Comparison of ENCODE assay signal across 10 cellular contexts in the genomic region with DNA sequence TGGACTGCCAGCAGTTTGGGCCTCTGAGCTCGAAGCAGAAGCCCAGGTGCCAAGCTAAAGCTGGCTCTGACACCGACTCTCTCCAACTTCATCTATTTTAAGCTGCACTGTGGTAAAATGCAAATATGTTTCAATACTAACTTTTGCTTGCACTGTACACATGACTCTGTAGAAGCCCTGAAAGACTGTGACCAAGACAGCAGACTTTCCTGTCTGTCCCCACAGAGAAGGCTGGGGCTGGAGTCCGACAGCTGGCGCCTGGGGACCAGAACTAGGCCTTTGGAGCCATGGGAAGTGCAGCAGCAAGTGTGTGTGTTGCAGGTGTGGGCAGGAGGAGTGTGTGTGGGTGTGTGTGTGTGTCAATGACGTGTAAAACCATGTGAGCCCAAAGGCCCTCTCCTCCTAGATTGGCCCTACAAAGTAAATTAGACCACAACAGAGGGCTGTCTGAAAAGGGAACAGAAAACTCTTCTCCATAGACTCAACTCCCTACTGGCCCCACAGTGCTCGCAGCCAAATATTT. TPM values are rescaled to one million over a fixed set of nuclear protein-coding genes. Genes with fewer than 3 reads are reported as not detected.
DNase-seq lines count a peak whose midpoint lies in the region; ATAC-seq and TF ChIP-seq lines count a peak whose summit lies in the region.
"Had no signal": no experiment of that assay in that cellular context is flagged by ENCODE, and none has a peak within 500 bp of the region (broad histone marks: within the 10 kb centered on the region; RNA-seq: fewer than 3 reads in every experiment).

No MANE protein-coding gene starts in this region.

- TF ChIP-seq CTCF in thyroid gland (IDR thresholded peaks at IDR 0.05) = no peak

- H3K4me1 Mint-ChIP-seq in activated naive CD8-positive, alpha-beta T cell treated with anti-CD3 and anti-CD28 coated beads, Interleukin-2, amount 10 ng/mL, durations not matched to agents 7 days and 5 days = no peaks in the 10 kb centered on the region

- POLR2A ChIA-PET in activated naive CD8-positive, alpha-beta T cell treated with anti-CD3 and anti-CD28 coated beads, Interleukin-2, amount 10 ng/mL, durations not matched to agents 7 days and 5 days (lab: Charles Lee) = interaction anchor here (0.7 kb wide), 1 partner anchor 16 kb away, joined by 3 read pairs; a partner anchor contains a TSS

- TF ChIP-seq POLR2A in GM18505 (IDR thresholded peaks at IDR 0.05; ENCODE audit: borderline replicate concordance, extremely low read depth, insufficient read depth, insufficient read length) (peak; percentile 47), thyroid gland (IDR thresholded peaks at IDR 0.05) (no peak)

- H3K36me3 ChIP-seq in thyroid gland = peaks cover 98 to 99% of the 10 kb centered on the region in 2 donors

- intact Hi-C loops in thyroid gland (cut with DNase I) = no loop called here

- H3K4me1 ChIP-seq in thyroid gland = no peaks in the 10 kb centered on the region
- H3K4me1 ChIP-seq: parathyroid adenoma had no signal

- H3K27ac Mint-ChIP-seq in activated naive CD8-positive, alpha-beta T cell treated with anti-CD3 and anti-CD28 coated beads, Interleukin-2, amount 10 ng/mL, durations not matched to agents 7 days and 5 days = peak overlapping the region; percentile 30

- no peak overlapping the region for H3K27ac ChIP-seq in thyroid gland
- H3K27ac ChIP-seq: parathyroid adenoma had no signal

- ATAC-seq in GM18505 (IDR thresholded peaks at IDR 0.05; ENCODE audit: unreplicated experiment) (peak; percentile 87), GM19468 (IDR thresholded peaks at IDR 0.05; ENCODE audit: extremely low read depth, unreplicated experiment) (peak; percentile 90), HG03064 (IDR thresholded peaks at IDR 0.05; ENCODE audit: low read depth, unreplicated experiment) (peak; percentile 86)
- no peak for ATAC-seq in activated naive CD8-positive, alpha-beta T cell treated with anti-CD3 and anti-CD28 coated beads, Interleukin-2, amount 10 ng/mL, durations not matched to agents 7 days and 5 days (ENCODE audit: low read depth)
- ATAC-seq: PC-3 had no signal

- no peaks in the 10 kb centered on the region for H3K9me3 ChIP-seq in thyroid gland

- H3K9me3 Mint-ChIP-seq in activated naive CD8-positive, alpha-beta T cell treated with anti-CD3 and anti-CD28 coated beads, Interleukin-2, amount 10 ng/mL, durations not matched to agents 7 days and 5 days = no peaks in the 10 kb centered on the region

- H3K36me3 Mint-ChIP-seq in activated naive CD8-positive, alpha-beta T cell treated with anti-CD3 and anti-CD28 coated beads, Interleukin-2, amount 10 ng/mL, durations not matched to agents 7 days and 5 days = peaks cover 13% of the 10 kb centered on the region

- H3K27me3 Mint-ChIP-seq in activated naive CD8-positive, alpha-beta T cell treated with anti-CD3 and anti-CD28 coated beads, Interleukin-2, amount 10 ng/mL, durations not matched to agents 7 days and 5 days = no peaks in the 10 kb centered on the region

- H3K4me3 ChIP-seq in thyroid gland (replicated peaks in 1 of 3) = no peak overlapping the region

- WGBS in thyroid gland, 2 donors = 97 to 99% methylated on average over 6 of the region's 6 CpGs

- DNase-seq in activated naive CD8-positive, alpha-beta T cell treated with anti-CD3 and anti-CD28 coated beads, Interleukin-2, amount 10 ng/mL, durations not matched to agents 7 days and 5 days = no peak
- DNase-seq in glomerular visceral epithelial cell (ENCODE audit: extremely low spot score) = no peak
- no peak for DNase-seq in dermis blood vessel endothelial cell
- no peak for DNase-seq in thyroid gland
- DNase-seq in AG08395 (ENCODE audit: low spot score) = no peak
- DNase-seq: PC-3 had no signal

- no peak overlapping the region for H3K4me3 Mint-ChIP-seq in activated naive CD8-positive, alpha-beta T cell treated with anti-CD3 and anti-CD28 coated beads, Interleukin-2, amount 10 ng/mL, durations not matched to agents 7 days and 5 days

- no peaks in the 10 kb centered on the region for H3K27me3 ChIP-seq in thyroid gland

RNA-seq across cellular contexts. Expression of a gene that starts 16.4 kb away (rescaled TPM):
- 10 to 100 TPM; 57.1 to 60.2 TPM for total RNA-seq in activated naive CD8-positive, alpha-beta T cell treated with anti-CD3 and anti-CD28 coated beads, Interleukin-2, amount 10 ng/mL, durations not matched to agents 7 days and 5 days
- total RNA-seq in dermis blood vessel endothelial cell (42.0 and 51.6 TPM in 2 replicates), thyroid gland (10 to 100 TPM; 14.9 to 19.9 (median 17.4) TPM)
